Comparison of ENCODE assay signal across 1 cellular context in the genomic region with DNA sequence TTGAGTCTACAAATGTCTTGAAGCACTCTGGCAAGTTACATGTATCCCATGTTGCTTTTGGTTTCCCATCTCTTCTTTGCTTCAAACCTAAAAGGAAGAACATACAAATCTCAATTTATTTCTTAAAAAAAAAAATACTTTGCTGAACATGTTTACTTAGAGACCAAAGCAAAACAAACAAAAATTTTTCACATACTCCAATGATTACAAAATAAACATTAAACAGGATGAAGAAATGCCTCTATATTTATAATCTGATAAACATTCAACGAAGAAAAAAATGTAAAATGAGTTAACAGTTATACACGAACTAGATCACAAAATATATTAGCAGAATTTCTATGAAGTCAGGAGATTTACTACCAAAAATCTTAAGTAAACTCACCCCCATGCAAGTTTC.
TF ChIP-seq lines count a peak whose summit lies in the region.

No MANE protein-coding gene starts in this region.

TF ChIP-seq in SK-N-SH treated with all-trans-retinoic acid at 6 μM for 48 hours, 23 proteins besides CTCF, POLR2A, EP300 and RAD21 (continued from another document):
- TF ChIP-seq, protein P1, sequence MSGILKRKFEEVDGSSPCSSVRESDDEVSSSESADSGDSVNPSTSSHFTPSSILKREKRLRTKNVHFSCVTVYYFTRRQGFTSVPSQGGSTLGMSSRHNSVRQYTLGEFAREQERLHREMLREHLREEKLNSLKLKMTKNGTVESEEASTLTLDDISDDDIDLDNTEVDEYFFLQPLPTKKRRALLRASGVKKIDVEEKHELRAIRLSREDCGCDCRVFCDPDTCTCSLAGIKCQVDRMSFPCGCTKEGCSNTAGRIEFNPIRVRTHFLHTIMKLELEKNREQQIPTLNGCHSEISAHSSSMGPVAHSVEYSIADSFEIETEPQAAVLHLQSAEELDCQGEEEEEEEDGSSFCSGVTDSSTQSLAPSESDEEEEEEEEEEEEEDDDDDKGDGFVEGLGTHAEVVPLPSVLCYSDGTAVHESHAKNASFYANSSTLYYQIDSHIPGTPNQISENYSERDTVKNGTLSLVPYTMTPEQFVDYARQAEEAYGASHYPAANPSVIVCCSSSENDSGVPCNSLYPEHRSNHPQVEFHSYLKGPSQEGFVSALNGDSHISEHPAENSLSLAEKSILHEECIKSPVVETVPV (CRISPR knock-in tag; IDR thresholded peaks at IDR 0.05): no peak
- TF ChIP-seq, protein P2, sequence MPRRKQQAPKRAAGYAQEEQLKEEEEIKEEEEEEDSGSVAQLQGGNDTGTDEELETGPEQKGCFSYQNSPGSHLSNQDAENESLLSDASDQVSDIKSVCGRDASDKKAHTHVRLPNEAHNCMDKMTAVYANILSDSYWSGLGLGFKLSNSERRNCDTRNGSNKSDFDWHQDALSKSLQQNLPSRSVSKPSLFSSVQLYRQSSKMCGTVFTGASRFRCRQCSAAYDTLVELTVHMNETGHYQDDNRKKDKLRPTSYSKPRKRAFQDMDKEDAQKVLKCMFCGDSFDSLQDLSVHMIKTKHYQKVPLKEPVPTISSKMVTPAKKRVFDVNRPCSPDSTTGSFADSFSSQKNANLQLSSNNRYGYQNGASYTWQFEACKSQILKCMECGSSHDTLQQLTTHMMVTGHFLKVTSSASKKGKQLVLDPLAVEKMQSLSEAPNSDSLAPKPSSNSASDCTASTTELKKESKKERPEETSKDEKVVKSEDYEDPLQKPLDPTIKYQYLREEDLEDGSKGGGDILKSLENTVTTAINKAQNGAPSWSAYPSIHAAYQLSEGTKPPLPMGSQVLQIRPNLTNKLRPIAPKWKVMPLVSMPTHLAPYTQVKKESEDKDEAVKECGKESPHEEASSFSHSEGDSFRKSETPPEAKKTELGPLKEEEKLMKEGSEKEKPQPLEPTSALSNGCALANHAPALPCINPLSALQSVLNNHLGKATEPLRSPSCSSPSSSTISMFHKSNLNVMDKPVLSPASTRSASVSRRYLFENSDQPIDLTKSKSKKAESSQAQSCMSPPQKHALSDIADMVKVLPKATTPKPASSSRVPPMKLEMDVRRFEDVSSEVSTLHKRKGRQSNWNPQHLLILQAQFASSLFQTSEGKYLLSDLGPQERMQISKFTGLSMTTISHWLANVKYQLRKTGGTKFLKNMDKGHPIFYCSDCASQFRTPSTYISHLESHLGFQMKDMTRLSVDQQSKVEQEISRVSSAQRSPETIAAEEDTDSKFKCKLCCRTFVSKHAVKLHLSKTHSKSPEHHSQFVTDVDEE (CRISPR knock-in tag; IDR thresholded peaks at IDR 0.05): no peak
- no peak for TF ChIP-seq ZFP3 (CRISPR knock-in tag; IDR thresholded peaks at IDR 0.05)
- TF ChIP-seq BACH2 (CRISPR knock-in tag; IDR thresholded peaks at IDR 0.05; ENCODE audit: borderline replicate concordance): no peak
- no peak for TF ChIP-seq PPARA (CRISPR knock-in tag; IDR thresholded peaks at IDR 0.05; ENCODE audit: borderline replicate concordance)
- TF ChIP-seq ZNF8 (CRISPR knock-in tag; IDR thresholded peaks at IDR 0.05): no peak
- TF ChIP-seq RARB (CRISPR knock-in tag; IDR thresholded peaks at IDR 0.05): no peak
- no peak for TF ChIP-seq SNAI2 (CRISPR knock-in tag; IDR thresholded peaks at IDR 0.05)
- no peak for TF ChIP-seq ISL1 (CRISPR knock-in tag; IDR thresholded peaks at IDR 0.05)
- no peak for TF ChIP-seq TCF4 (CRISPR knock-in tag; IDR thresholded peaks at IDR 0.05; ENCODE audit: borderline replicate concordance)
- TF ChIP-seq ZC3H10 (CRISPR knock-in tag; IDR thresholded peaks at IDR 0.05): no peak
- no peak for TF ChIP-seq ZFP30 (CRISPR knock-in tag; IDR thresholded peaks at IDR 0.05)
- no peak for TF ChIP-seq OSR1 (CRISPR knock-in tag; IDR thresholded peaks at IDR 0.05)
